Comparison of ENCODE assay signal across 8 cellular contexts in the genomic region with DNA sequence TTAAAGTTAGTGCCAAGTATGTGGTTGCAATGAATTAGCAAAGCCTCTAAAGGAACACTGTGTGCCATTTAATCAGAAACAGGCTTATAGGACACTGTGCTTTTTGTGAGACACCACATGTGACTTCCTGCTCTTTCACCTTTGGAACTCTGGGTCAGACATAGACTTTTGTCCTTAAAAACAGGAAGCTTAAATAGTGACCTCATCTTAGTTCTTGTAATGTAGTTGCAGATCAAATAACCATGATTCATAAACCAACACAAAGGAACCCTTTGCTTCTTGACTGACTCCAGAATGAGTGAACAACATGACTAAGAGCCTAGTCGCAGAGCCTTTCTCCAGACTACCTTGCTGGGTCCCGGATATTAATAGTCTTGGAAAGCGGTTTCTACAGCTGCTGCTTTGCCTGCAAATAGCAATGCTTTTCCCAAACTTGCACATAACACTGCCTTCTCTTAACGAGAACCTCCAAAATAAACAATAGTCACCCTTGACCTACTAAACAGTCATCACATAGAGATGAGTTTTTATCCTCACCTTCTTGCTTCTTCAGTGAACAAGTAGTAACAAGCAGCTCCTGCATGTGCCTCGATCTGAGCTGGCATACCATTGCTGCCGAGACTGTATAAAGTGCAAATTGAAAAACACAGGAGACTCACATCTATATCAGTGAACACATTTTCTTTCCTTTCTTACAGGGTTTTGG.
DNase-seq lines count a peak whose midpoint lies in the region; ATAC-seq, FAIRE-seq and TF ChIP-seq lines count a peak whose summit lies in the region.
"Not testable (repeated sequence)": the region's sequence is repeated elsewhere in the genome, so short reads cannot be mapped to it uniquely, and the experiment has no call there.

No MANE protein-coding gene starts in this region.

- not testable (repeated sequence) for TF ChIP-seq RAD21 in A549 (conservative IDR thresholded peaks at IDR 0.05 in 1 of 2, IDR thresholded peaks at IDR 0.05 in 1 of 2)

- H3K9me3 Mint-ChIP-seq in activated naive CD4-positive, alpha-beta T cell treated with anti-CD3 and anti-CD28 coated beads, Interleukin-2, amount 50 U/mL, for 72 hours, result not testable (repeated sequence)

- 3% methylated on average over 5 of the region's 6 CpGs for WGBS in A549 (ENCODE audit: missing lambda C conversion rate)
- 57 to 64% (median 63%) methylated on average over 3 to 5 of the region's 6 CpGs for WGBS in spleen, 5 donors

- H3K9me3 ChIP-seq in A549; SJSA1 (replicated peaks); colonic mucosa; spleen: not testable (repeated sequence)

- H3K4me3 ChIP-seq in A549, SJSA1, colonic mucosa, spleen: not testable (repeated sequence)

- not testable (repeated sequence) for H3K9ac ChIP-seq in colonic mucosa (ENCODE audit: low read depth in 2 of 2, low read length in 2 of 2)

- TF ChIP-seq POLR2A in A549 (IDR thresholded peaks at IDR 0.05; ENCODE audit: low read length); spleen (IDR thresholded peaks at IDR 0.05): not testable (repeated sequence)

- ATAC-seq in A549; activated naive CD4-positive, alpha-beta T cell treated with anti-CD3 and anti-CD28 coated beads, Interleukin-2, amount 50 U/mL, for 72 hours: not testable (repeated sequence)

- not testable (repeated sequence) for H3K36me3 ChIP-seq in SJSA1, colonic mucosa, spleen

- DNase-seq in A549 (ENCODE audit: low read depth in 1 of 2, low spot score in 1 of 2) (peak in 1 of 2 experiments; percentile 32), HS-27A (ENCODE audit: low read depth) (peak; percentile 19), SJSA1 (ENCODE audit: low read depth in 1 of 2, low spot score in 2 of 2) (peak; percentile 34 to 47), glomerular visceral epithelial cell (ENCODE audit: extremely low spot score) (peak; percentile 45), myocyte (ENCODE audit: low read depth) (peak; percentile 53)
- peak in 1 of 2 donors; percentile 36 for DNase-seq in activated naive CD4-positive, alpha-beta T cell treated with anti-CD3 and anti-CD28 coated beads, Interleukin-2, amount 50 U/mL, for 72 hours (ENCODE audit: low spot score in 2 of 2)
- DNase-seq in colonic mucosa, spleen: not testable (repeated sequence)

- H3K27ac Mint-ChIP-seq in activated naive CD4-positive, alpha-beta T cell treated with anti-CD3 and anti-CD28 coated beads, Interleukin-2, amount 50 U/mL, for 72 hours, result peak overlapping the region; percentile 23 to 58

- TF ChIP-seq EP300 in A549 (IDR thresholded peaks at IDR 0.05), result not testable (repeated sequence)

- intact Hi-C loops in colonic mucosa (cut with DNase I); spleen (cut with DNase I; ENCODE audit: low total_unique reads): not testable (repeated sequence)

- not testable (repeated sequence) for FAIRE-seq in A549 (lab: Jason Lieb, UNC)

- POLR2A ChIA-PET in A549 (lab: Yijun Ruan, JAX), result not testable (repeated sequence)

- H3K4me1 ChIP-seq in A549; SJSA1 (replicated peaks); colonic mucosa; spleen: not testable (repeated sequence)

- H3K27ac ChIP-seq in A549, result peak overlapping the region; percentile 73 to 78
- H3K27ac ChIP-seq in SJSA1, result 0 out of 2 replicates have a peak overlapping the region, but pooled peaks have one; percentile 52
- peak overlapping the region; percentile 16 for H3K27ac ChIP-seq in colonic mucosa
- H3K27ac ChIP-seq in spleen, result peak overlapping the region in 7 of 8 donors; percentile 15 to 82 (median 75)

- not testable (repeated sequence) for TF ChIP-seq CTCF in A549 (IDR thresholded peaks at IDR 0.05); colonic mucosa (IDR thresholded peaks at IDR 0.05); spleen (IDR thresholded peaks at IDR 0.05 in 8 of 11, conservative IDR thresholded peaks at IDR 0.05 in 3 of 11)

- not testable (repeated sequence) for H3K27me3 ChIP-seq in SJSA1 (replicated peaks); colonic mucosa; spleen (replicated peaks in 1 of 7)

- H3K4me2 ChIP-seq in A549, result peak overlapping the region; percentile 57

- H3K36me3 Mint-ChIP-seq in activated naive CD4-positive, alpha-beta T cell treated with anti-CD3 and anti-CD28 coated beads, Interleukin-2, amount 50 U/mL, for 72 hours, result not testable (repeated sequence)

- CTCF ChIA-PET in A549 (lab: Yijun Ruan, JAX), result not testable (repeated sequence)

TF ChIP-seq in A549, 52 proteins besides CTCF, POLR2A, EP300 and RAD21:
- TF ChIP-seq JUNB (IDR thresholded peaks at IDR 0.05) (peak; percentile 49), FOSL2 (CRISPR knock-in tag; IDR thresholded peaks at IDR 0.05) (peak; percentile 77)
- not testable (repeated sequence) for TF ChIP-seq FOSL2 (IDR thresholded peaks at IDR 0.05)

Comparison
In these comparisons a context has a peak if more than half of its experiments do, and no peak if none do; other contexts are left out.
1. H3K27ac ChIP-seq: peak in every context shown above with its lines; median percentile 76 in A549; 75 in spleen; 52 in SJSA1; 16 in colonic mucosa.